ENCODE assay signal across 1 cellular context in the genomic region with DNA sequence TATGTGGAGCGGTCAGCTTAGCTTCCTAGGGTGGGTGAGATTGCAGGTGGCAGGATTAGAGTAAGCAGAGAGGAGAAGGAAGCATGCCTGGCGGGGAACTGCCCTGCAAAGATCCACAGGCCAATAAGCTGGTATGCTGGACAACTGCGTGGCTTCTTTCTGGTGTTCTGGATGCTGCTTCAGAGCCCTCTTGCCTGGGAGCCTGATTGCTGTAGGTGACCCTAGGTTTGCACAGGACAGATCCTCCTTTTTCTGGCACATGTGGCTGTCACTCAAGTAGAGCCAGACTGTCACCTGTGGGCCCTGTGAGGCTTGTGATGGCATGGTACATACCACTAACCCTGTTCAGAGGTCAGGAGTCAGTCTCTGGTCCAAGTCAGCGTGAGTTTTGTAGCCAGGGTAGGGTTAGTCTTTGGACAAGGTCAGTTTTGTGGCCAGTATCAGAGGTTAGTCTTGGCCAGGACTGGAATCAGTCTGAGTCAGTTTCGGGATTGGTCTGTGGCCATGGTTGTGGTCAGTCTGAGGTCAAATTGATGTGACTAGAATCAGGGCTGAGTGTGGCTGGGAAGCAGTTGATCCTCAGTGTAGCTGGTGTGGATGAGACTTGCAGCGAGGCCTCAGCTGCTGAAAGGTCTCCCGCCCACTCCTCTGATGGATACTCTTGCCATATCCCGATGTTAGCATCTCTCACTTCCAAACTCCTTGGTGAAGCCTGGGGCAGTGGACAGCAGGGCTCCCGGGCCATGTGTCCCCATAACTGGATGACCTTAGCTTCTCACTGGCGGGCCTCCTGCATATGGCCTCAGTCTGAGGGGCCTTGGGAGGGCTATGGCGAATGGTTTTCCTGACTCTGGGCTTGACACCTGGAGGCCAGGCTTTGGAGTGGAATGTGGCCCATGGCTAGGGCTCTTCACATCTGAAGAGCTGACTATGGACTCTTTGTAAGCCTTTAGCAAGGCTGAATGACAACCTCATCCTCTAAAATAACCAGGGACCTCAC.
TF ChIP-seq lines count a peak whose summit lies in the region.

No MANE protein-coding gene starts in this region.

TF ChIP-seq in GM23338, 12 proteins besides CTCF, POLR2A, EP300 and RAD21 (continued from another document):
- TF ChIP-seq, protein P1, sequence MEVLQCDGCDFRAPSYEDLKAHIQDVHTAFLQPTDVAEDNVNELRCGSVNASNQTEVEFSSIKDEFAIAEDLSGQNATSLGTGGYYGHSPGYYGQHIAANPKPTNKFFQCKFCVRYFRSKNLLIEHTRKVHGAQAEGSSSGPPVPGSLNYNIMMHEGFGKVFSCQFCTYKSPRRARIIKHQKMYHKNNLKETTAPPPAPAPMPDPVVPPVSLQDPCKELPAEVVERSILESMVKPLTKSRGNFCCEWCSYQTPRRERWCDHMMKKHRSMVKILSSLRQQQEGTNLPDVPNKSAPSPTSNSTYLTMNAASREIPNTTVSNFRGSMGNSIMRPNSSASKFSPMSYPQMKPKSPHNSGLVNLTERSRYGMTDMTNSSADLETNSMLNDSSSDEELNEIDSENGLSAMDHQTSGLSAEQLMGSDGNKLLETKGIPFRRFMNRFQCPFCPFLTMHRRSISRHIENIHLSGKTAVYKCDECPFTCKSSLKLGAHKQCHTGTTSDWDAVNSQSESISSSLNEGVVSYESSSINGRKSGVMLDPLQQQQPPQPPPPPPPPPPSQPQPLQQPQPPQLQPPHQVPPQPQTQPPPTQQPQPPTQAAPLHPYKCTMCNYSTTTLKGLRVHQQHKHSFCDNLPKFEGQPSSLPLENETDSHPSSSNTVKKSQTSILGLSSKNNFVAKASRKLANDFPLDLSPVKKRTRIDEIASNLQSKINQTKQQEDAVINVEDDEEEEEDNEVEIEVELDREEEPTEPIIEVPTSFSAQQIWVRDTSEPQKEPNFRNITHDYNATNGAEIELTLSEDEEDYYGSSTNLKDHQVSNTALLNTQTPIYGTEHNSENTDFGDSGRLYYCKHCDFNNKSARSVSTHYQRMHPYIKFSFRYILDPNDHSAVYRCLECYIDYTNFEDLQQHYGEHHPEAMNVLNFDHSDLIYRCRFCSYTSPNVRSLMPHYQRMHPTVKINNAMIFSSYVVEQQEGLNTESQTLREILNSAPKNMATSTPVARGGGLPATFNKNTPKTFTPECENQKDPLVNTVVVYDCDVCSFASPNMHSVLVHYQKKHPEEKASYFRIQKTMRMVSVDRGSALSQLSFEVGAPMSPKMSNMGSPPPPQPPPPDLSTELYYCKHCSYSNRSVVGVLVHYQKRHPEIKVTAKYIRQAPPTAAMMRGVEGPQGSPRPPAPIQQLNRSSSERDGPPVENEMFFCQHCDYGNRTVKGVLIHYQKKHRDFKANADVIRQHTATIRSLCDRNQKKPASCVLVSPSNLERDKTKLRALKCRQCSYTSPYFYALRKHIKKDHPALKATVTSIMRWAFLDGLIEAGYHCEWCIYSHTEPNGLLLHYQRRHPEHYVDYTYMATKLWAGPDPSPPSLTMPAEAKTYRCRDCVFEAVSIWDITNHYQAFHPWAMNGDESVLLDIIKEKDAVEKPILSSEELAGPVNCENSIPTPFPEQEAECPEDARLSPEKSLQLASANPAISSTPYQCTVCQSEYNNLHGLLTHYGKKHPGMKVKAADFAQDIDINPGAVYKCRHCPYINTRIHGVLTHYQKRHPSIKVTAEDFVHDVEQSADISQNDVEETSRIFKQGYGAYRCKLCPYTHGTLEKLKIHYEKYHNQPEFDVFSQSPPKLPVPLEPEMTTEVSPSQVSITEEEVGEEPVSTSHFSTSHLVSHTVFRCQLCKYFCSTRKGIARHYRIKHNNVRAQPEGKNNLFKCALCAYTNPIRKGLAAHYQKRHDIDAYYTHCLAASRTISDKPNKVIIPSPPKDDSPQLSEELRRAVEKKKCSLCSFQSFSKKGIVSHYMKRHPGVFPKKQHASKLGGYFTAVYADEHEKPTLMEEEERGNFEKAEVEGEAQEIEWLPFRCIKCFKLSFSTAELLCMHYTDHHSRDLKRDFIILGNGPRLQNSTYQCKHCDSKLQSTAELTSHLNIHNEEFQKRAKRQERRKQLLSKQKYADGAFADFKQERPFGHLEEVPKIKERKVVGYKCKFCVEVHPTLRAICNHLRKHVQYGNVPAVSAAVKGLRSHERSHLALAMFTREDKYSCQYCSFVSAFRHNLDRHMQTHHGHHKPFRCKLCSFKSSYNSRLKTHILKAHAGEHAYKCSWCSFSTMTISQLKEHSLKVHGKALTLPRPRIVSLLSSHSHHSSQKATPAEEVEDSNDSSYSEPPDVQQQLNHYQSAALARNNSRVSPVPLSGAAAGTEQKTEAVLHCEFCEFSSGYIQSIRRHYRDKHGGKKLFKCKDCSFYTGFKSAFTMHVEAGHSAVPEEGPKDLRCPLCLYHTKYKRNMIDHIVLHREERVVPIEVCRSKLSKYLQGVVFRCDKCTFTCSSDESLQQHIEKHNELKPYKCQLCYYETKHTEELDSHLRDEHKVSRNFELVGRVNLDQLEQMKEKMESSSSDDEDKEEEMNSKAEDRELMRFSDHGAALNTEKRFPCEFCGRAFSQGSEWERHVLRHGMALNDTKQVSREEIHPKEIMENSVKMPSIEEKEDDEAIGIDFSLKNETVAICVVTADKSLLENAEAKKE (CRISPR knock-in tag; IDR thresholded peaks at IDR 0.05) = no peak
- no peak for TF ChIP-seq ZNF331 (CRISPR knock-in tag; IDR thresholded peaks at IDR 0.05; ENCODE audit: low read depth)
